11 cellular contexts compared by ENCODE assay signal in genomic region chr5:142726188-142726731, GRCh38. TPM values are rescaled to one million over a fixed set of nuclear protein-coding genes. Genes with fewer than 3 reads are reported as not detected.
DNase-seq lines count a peak whose midpoint lies in the region; ATAC-seq and TF ChIP-seq lines count a peak whose summit lies in the region.
"Had no signal": no experiment of that assay in that cellular context is flagged by ENCODE, and none has a peak within 500 bp of the region (broad histone marks: within the 10 kb centered on the region; RNA-seq: fewer than 3 reads in every experiment).

No MANE protein-coding gene starts in this region.

- DNase-seq in left ventricle myocardium inferior (no peak), cardiac septum (ENCODE audit: low spot score) (no peak), RKO (ENCODE audit: low spot score) (peak; percentile 26), fibroblast of lung (ENCODE audit: low read depth in 2 of 2) (peak; percentile 87 to 94)
- DNase-seq in activated CD4-positive, alpha-beta T cell treated with anti-CD3 and anti-CD28 coated beads for 1 hour: no peak
- no peak for DNase-seq in activated CD4-positive, alpha-beta T cell treated with anti-CD3 and anti-CD28 coated beads, Interleukin-2, amount 50 U/mL, for 1 hour
- DNase-seq: SHP77 had no signal

- peak overlapping the region; percentile 43 for H3K27ac ChIP-seq in left ventricle myocardium inferior (replicated peaks)
- H3K27ac ChIP-seq in fibroblast of lung (ENCODE audit: insufficient read depth, low read length): peak overlapping the region; percentile 54
- H3K27ac ChIP-seq: neutrophil had no signal

- no peaks in the 10 kb centered on the region for H3K9me3 ChIP-seq in left ventricle myocardium inferior (replicated peaks)
- no peaks in the 10 kb centered on the region for H3K9me3 ChIP-seq in fibroblast of lung (ENCODE audit: control insufficient read depth, insufficient read depth, low read depth, low read length)
- H3K9me3 ChIP-seq: neutrophil had no signal

- no peaks in the 10 kb centered on the region for H4K20me1 ChIP-seq in fibroblast of lung (ENCODE audit: control insufficient read depth, extremely low read depth, insufficient read depth, low read length)

- no peak overlapping the region for H3K4me2 ChIP-seq in fibroblast of lung (ENCODE audit: extremely low read depth, insufficient read depth, low read length)

- TF ChIP-seq CTCF in left ventricle myocardium inferior (IDR thresholded peaks at IDR 0.05; ENCODE audit: borderline replicate concordance): no peak
- no peak for TF ChIP-seq CTCF in fibroblast of lung (conservative IDR thresholded peaks at IDR 0.05 in 1 of 2, IDR thresholded peaks at IDR 0.05 in 1 of 2; ENCODE audit: low read depth in 1 of 2, low read length in 2 of 2)

- H3K36me3 ChIP-seq in left ventricle myocardium inferior (no peaks in the 10 kb centered on the region), fibroblast of lung (ENCODE audit: control insufficient read depth, insufficient read depth, low read length) (no peaks in the 10 kb centered on the region)
- H3K36me3 ChIP-seq: neutrophil had no signal

- no peaks in the 10 kb centered on the region for H3K79me2 ChIP-seq in fibroblast of lung (ENCODE audit: control insufficient read depth, insufficient read depth, low read length)

- ATAC-seq in HG02973 (IDR thresholded peaks at IDR 0.05; ENCODE audit: unreplicated experiment) (no peak), GM21576 (IDR thresholded peaks at IDR 0.05; ENCODE audit: unreplicated experiment) (no peak)
- ATAC-seq: esophagus mucosa had no signal

- H3K4me1 ChIP-seq in left ventricle myocardium inferior (peaks cover 24% of the 10 kb centered on the region), fibroblast of lung (ENCODE audit: control insufficient read depth, extremely low read depth, insufficient read depth, low read length) (peaks cover 13% of the 10 kb centered on the region)

- no peak overlapping the region for H3K9ac ChIP-seq in fibroblast of lung (ENCODE audit: insufficient read depth, low read length)

- intact Hi-C loops in left ventricle myocardium inferior (cut with micrococcal nuclease): no loop called here
- intact Hi-C loops in cardiac septum (cut with DNase I): no loop called here

- H2AFZ ChIP-seq in fibroblast of lung (ENCODE audit: low read length): no peak overlapping the region

- no peak overlapping the region for H3K4me3 ChIP-seq in left ventricle myocardium inferior
- no peak overlapping the region for H3K4me3 ChIP-seq in fibroblast of lung (replicated peaks in 1 of 4; ENCODE audit: control extremely low read depth in 1 of 4, insufficient read depth in 1 of 4, low read depth in 3 of 4, low read length in 4 of 4)

- no peaks in the 10 kb centered on the region for H3K27me3 ChIP-seq in left ventricle myocardium inferior (ENCODE audit: low read depth)
- H3K27me3 ChIP-seq in fibroblast of lung (ENCODE audit: control insufficient read depth, insufficient read depth, low read length): no peaks in the 10 kb centered on the region
- H3K27me3 ChIP-seq: neutrophil had no signal

RNA-seq across cellular contexts. Expression of gene FGF1, which starts 40.4 kb away (rescaled TPM):
- total RNA-seq in left ventricle myocardium inferior (59.9 TPM), cardiac septum (70.2 TPM), fibroblast of lung (0.77 and 3.5 TPM in 2 replicates)
- 6.9 and 17.7 TPM in 2 replicates for polyA plus RNA-seq in fibroblast of lung
- polyA plus RNA-seq in fibroblast of lung (2012): 7.1 and 23.9 TPM in 2 replicates
- polyA minus RNA-seq in fibroblast of lung (ENCODE audit: low replicate concordance): 7.0 and 7.5 TPM in 2 replicates

RNA-seq across cellular contexts. Expression of gene ARHGAP26, which starts 43.9 kb away (rescaled TPM):
- total RNA-seq in left ventricle myocardium inferior: 35.7 TPM
- 32.0 TPM for total RNA-seq in cardiac septum
- total RNA-seq in fibroblast of lung: 4.4 and 6.8 TPM in 2 replicates
- 1.8 and 4.1 TPM in 2 replicates for polyA plus RNA-seq in fibroblast of lung
- polyA plus RNA-seq in fibroblast of lung (2012): 1.5 and 5.3 TPM in 2 replicates
- 0.74 and 2.7 TPM in 2 replicates for polyA minus RNA-seq in fibroblast of lung (ENCODE audit: low replicate concordance)

Comparison
In these comparisons a context has a peak if more than half of its experiments do, and no peak if none do; other contexts are left out.
1. DNase-seq: peak in RKO (single experiment) and fibroblast of lung (2 of 2); none in left ventricle myocardium inferior (single experiment), cardiac septum (single experiment), activated CD4-positive, alpha-beta T cell treated with anti-CD3 and anti-CD28 coated beads for 1 hour (single experiment) and activated CD4-positive, alpha-beta T cell treated with anti-CD3 and anti-CD28 coated beads, Interleukin-2, amount 50 U/mL, for 1 hour (single experiment).
2. RNA of gene FGF1, which starts 40.4 kb away (total RNA-seq): 70.2 TPM in cardiac septum (single experiment) and 59.9 TPM in left ventricle myocardium inferior (single experiment); 0.77 to 3.5 TPM in fibroblast of lung; every median in the first group is over 10 times any median in the second.